Comparison of ENCODE assay signal across 9 cellular contexts in the genomic region with DNA sequence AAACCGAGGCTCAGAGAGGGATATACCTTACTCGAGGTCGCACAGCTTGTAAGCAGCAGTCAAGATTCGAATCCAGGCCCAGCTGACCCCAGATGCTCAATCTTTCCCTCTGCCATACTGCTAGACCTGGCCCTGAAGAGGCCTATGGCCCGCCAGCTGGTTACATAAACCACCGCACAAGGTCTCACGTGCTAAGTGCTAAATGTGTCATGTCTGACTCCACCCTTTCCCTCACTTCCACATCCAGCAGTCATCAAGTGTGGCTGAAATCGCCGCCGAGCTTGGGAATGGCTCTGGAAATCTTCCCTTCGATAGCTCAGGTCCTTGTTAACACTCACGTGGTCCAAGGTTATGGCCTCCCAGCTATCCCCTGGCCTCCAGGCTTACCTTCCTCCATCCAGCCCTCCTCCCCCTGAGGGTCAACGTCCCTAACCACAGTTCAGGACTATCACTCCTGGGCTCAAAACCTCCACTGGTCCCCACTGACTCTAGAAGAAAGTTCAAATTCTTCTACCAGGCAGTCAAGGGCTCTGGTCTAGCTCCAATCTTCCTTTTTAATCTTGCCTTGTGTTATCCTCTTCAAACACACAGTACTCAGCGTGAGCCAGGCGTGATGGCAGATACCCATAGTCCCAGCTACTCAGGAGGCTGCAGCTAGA. TPM values are rescaled to one million over a fixed set of nuclear protein-coding genes. Genes with fewer than 3 reads are reported as not detected.
DNase-seq lines count a peak whose midpoint lies in the region; ATAC-seq and TF ChIP-seq lines count a peak whose summit lies in the region.
"Had no signal": no experiment of that assay in that cellular context is flagged by ENCODE, and none has a peak within 500 bp of the region (broad histone marks: within the 10 kb centered on the region; RNA-seq: fewer than 3 reads in every experiment).

No MANE protein-coding gene starts in this region.

- peak overlapping the region; percentile 4; the same call in 1 of the 2 replicates for H3K4me2 ChIP-seq in IMR-90 (ENCODE audit: low read depth, low read length)

- CTCF ChIA-PET in IMR-90 (lab: Yijun Ruan, JAX): interaction anchor here (2.2 kb wide), 1 partner anchor 39 kb away, joined by 10 read pairs; no protein-coding TSS in a partner anchor

- peak overlapping the region; percentile 6 for H2AK9ac ChIP-seq in IMR-90 (replicated peaks; ENCODE audit: low read depth, low read length, poor library complexity)

- peak overlapping the region; percentile 89 for H2AK5ac ChIP-seq in IMR-90 (ENCODE audit: low read depth, low read length)

- peak overlapping the region; percentile 39 for H3K23ac ChIP-seq in IMR-90 (ENCODE audit: low read depth, low read length)

- POLR2A ChIA-PET in IMR-90 (lab: Charles Lee; ENCODE audit: unreplicated experiment): interaction anchor here (0.5 to 0.7 kb wide), 3 partner anchors 9 to 22 kb away, joined by 3 to 5 read pairs (median 4); no protein-coding TSS in a partner anchor

- H3K79me1 ChIP-seq in IMR-90 (ENCODE audit: low read depth in 1 of 2, low read length in 2 of 2): peaks cover 9 to 69% of the 10 kb centered on the region in 2 experiments; a peak in 3 of 4 replicates

- no peak overlapping the region for H2BK120ac ChIP-seq in IMR-90 (ENCODE audit: low read depth, low read length)

- peak overlapping the region; percentile 93 for H3K4ac ChIP-seq in IMR-90 (ENCODE audit: low read depth, low read length)

- no peak for TF ChIP-seq POLR2A in IMR-90 (IDR thresholded peaks at IDR 0.05; ENCODE audit: low read depth, low read length)

- no peaks in the 10 kb centered on the region for H3K9me3 Mint-ChIP-seq in stimulated activated naive CD8-positive, alpha-beta T cell treated with anti-CD3 and anti-CD28 coated beads, Interleukin-15, amount 100 ng/mL, for 72 hours

- H3K27me3 ChIP-seq in IMR-90 (ENCODE audit: control insufficient read depth, insufficient read depth, low read length) (no peaks in the 10 kb centered on the region), ascending aorta (no peaks in the 10 kb centered on the region), right cardiac atrium (ENCODE audit: control insufficient read depth, insufficient read depth) (no peaks in the 10 kb centered on the region), brain microvascular endothelial cell (replicated peaks) (no peaks in the 10 kb centered on the region)

- peaks cover 30% of the 10 kb centered on the region for H3K9me1 ChIP-seq in IMR-90 (ENCODE audit: insufficient read depth, low read length)

- H2AFZ ChIP-seq in IMR-90 (replicated peaks; ENCODE audit: low read length, poor library complexity): no peak overlapping the region

- no peak for TF ChIP-seq CTCF in IMR-90 (conservative IDR thresholded peaks at IDR 0.05; ENCODE audit: low read depth, low read length)
- no peak for TF ChIP-seq CTCF in ascending aorta (IDR thresholded peaks at IDR 0.05)
- no peak for TF ChIP-seq CTCF in brain microvascular endothelial cell (IDR thresholded peaks at IDR 0.05; ENCODE audit: low read depth, low read length, missing control alignments)

- peak overlapping the region; percentile 9 for H3K27ac ChIP-seq in IMR-90 (ENCODE audit: insufficient read depth, low read length)
- H3K27ac ChIP-seq in ascending aorta: peak overlapping the region; percentile 100
- H3K27ac ChIP-seq in right cardiac atrium (ENCODE audit: low read length): peak overlapping the region; percentile 73
- no peak overlapping the region for H3K27ac ChIP-seq in brain microvascular endothelial cell

- no TSS peak for BruUV-seq in IMR-90 (replicated peaks; lab: Mats Ljungman, UMichigan)

- dilution Hi-C loops in IMR-90 (cut with HindIII; ENCODE audit: low sequenced_read_pairs, unreplicated experiment): no loop called here

- no peak overlapping the region for H2BK15ac ChIP-seq in IMR-90 (ENCODE audit: low read depth, low read length)

- H3K4me3 ChIP-seq in IMR-90 (ENCODE audit: insufficient read depth, low read depth, low read length): no peak overlapping the region
- H3K4me3 ChIP-seq in ascending aorta: no peak overlapping the region
- no peak overlapping the region for H3K4me3 ChIP-seq in right cardiac atrium (ENCODE audit: low read length)
- H3K4me3 ChIP-seq in brain microvascular endothelial cell (ENCODE audit: low read depth, low read length): no peak overlapping the region
- H3K4me3 ChIP-seq: thoracic aorta had no signal

- no peak overlapping the region for H3K56ac ChIP-seq in IMR-90 (ENCODE audit: extremely low read depth, insufficient read depth, low read length)

- DNase-seq in IMR-90 (peak; percentile 41), ascending aorta (ENCODE audit: low spot score in 2 of 2) (peak in 1 of 2 donors; percentile 79), right cardiac atrium (peak; percentile 70 to 82 (median 79)), brain microvascular endothelial cell (no peak), DMS 273 (lab: John Stamatoyannopoulos, UW; ENCODE audit: unreplicated experiment) (no peak)
- no peak for DNase-seq in stimulated activated naive CD8-positive, alpha-beta T cell treated with anti-CD3 and anti-CD28 coated beads, Interleukin-15, amount 100 ng/mL, for 72 hours

- H3K4me1 ChIP-seq in IMR-90 (ENCODE audit: control insufficient read depth, insufficient read depth, low read length) (peaks cover 22% of the 10 kb centered on the region), ascending aorta (peaks cover 14 to 37% of the 10 kb centered on the region in 2 donors), right cardiac atrium (ENCODE audit: control insufficient read depth, insufficient read depth, low read length) (peaks cover 22% of the 10 kb centered on the region)

- intact Hi-C loops in IMR-90 (cut with micrococcal nuclease): no loop called here
- intact Hi-C loops in ascending aorta (cut with DNase I): loop anchor here (2.0 kb wide), 1 partner anchor 19 kb away; no protein-coding TSS in a partner anchor
- intact Hi-C loops in right cardiac atrium (cut with DNase I): loop anchor here in 2 of 4 donors (5.0 kb wide), 1 partner anchor 39 kb away; the partner anchor contains the start of genes FGF11 (in 2 of the 2) and TMEM102 (in 2 of the 2)

- H4K91ac ChIP-seq in IMR-90 (ENCODE audit: insufficient read depth, low read depth, low read length): peak overlapping the region; percentile 11; the same call in 1 of the 2 replicates

- H3K36me3 ChIP-seq in IMR-90 (ENCODE audit: control insufficient read depth, insufficient read depth, low read length) (peaks cover 6% of the 10 kb centered on the region; the same call in 1 of the 2 replicates), ascending aorta (peaks cover 0 to 3% of the 10 kb centered on the region in 2 donors), brain microvascular endothelial cell (replicated peaks) (no peaks in the 10 kb centered on the region)
- H3K36me3 ChIP-seq: thoracic aorta had no signal

- TF ChIP-seq RAD21 in IMR-90 (IDR thresholded peaks at IDR 0.05; ENCODE audit: low read length): no peak

- peaks cover 74% of the 10 kb centered on the region for H4K20me1 ChIP-seq in IMR-90 (ENCODE audit: insufficient read depth, low read length)

- peak overlapping the region; percentile 45 for H2BK5ac ChIP-seq in IMR-90 (ENCODE audit: low read depth, low read length, poor library complexity, severe bottlenecking)

- H3K18ac ChIP-seq in IMR-90 (ENCODE audit: low read depth, low read length): no peak overlapping the region

- peak overlapping the region in 1 of 2 donors; percentile 75 for H3K27ac Mint-ChIP-seq in stimulated activated naive CD8-positive, alpha-beta T cell treated with anti-CD3 and anti-CD28 coated beads, Interleukin-15, amount 100 ng/mL, for 72 hours

- no peak overlapping the region; a peak in 1 of 4 replicates for H4K8ac ChIP-seq in IMR-90 (ENCODE audit: low read depth in 2 of 2, low read length in 2 of 2)

- H3K14ac ChIP-seq in IMR-90 (replicated peaks; ENCODE audit: low read depth, low read length): peak overlapping the region; percentile 47

- no peak overlapping the region for H2BK20ac ChIP-seq in IMR-90 (ENCODE audit: low read depth, low read length)

- H4K5ac ChIP-seq in IMR-90 (ENCODE audit: low read depth, low read length): no peak overlapping the region

- 90% methylated on average over 8 of the region's 15 CpGs; no CpG with 5 or more reads in 1 of the 2 experiments for WGBS in IMR-90 (ENCODE audit: extremely low coverage in 2 of 2, insufficient read length in 1 of 2), 2 experiments
- 45% methylated on average over 15 of the region's 15 CpGs for WGBS in right cardiac atrium

- no peaks in the 10 kb centered on the region for H3K27me3 Mint-ChIP-seq in stimulated activated naive CD8-positive, alpha-beta T cell treated with anti-CD3 and anti-CD28 coated beads, Interleukin-15, amount 100 ng/mL, for 72 hours

- in situ Hi-C loops in IMR-90 (cut with MboI; ENCODE audit: low sequenced_read_pairs): no loop called here
- in situ Hi-C loops in brain microvascular endothelial cell (cut with HindIII; ENCODE audit: low pct_ligation_motif_present, low sequenced_read_pairs): no loop called here

- no peak for ATAC-seq in IMR-90 (ENCODE audit: low read depth)
- peak; percentile 45 to 57 for ATAC-seq in right cardiac atrium
- ATAC-seq in stimulated activated naive CD8-positive, alpha-beta T cell treated with anti-CD3 and anti-CD28 coated beads, Interleukin-15, amount 100 ng/mL, for 72 hours: no peak
- no peak for ATAC-seq in HG03460 (IDR thresholded peaks at IDR 0.05; ENCODE audit: unreplicated experiment)
- ATAC-seq in GM21619 (IDR thresholded peaks at IDR 0.05; ENCODE audit: unreplicated experiment): no peak

- H3K9me3 ChIP-seq in IMR-90 (ENCODE audit: control insufficient read depth, insufficient read depth, low read length): no peaks in the 10 kb centered on the region
- H3K9me3 ChIP-seq in ascending aorta: no peaks in the 10 kb centered on the region
- H3K9me3 ChIP-seq in right cardiac atrium (ENCODE audit: control insufficient read depth, low read length): no peaks in the 10 kb centered on the region
- H3K9me3 ChIP-seq: thoracic aorta had no signal

- peaks cover 70% of the 10 kb centered on the region for H3K4me1 Mint-ChIP-seq in stimulated activated naive CD8-positive, alpha-beta T cell treated with anti-CD3 and anti-CD28 coated beads, Interleukin-15, amount 100 ng/mL, for 72 hours

- peak overlapping the region; percentile 89 to 99 for H3K4me3 Mint-ChIP-seq in stimulated activated naive CD8-positive, alpha-beta T cell treated with anti-CD3 and anti-CD28 coated beads, Interleukin-15, amount 100 ng/mL, for 72 hours

- 0 out of 2 replicates have a peak overlapping the region, but pooled peaks have one; percentile 7 for H3K9ac ChIP-seq in IMR-90 (ENCODE audit: low read depth, low read length)

RNA-seq across cellular contexts. Expression of gene ZBTB4, which starts 3.5 kb away (rescaled TPM):
- 6.3 and 8.3 TPM in 2 replicates for total RNA-seq in IMR-90 (2012; rRNA removed)
- 20.1 and 20.3 TPM in 2 replicates for polyA plus RNA-seq in IMR-90 (2012; rRNA removed)
- polyA plus RNA-seq in IMR-90 (2012; cell fraction: cytosol; rRNA removed): 12.2 and 17.4 TPM in 2 replicates
- 49.1 and 50.3 TPM in 2 replicates for polyA plus RNA-seq in IMR-90 (2012; cell fraction: nucleus; rRNA removed; ENCODE audit: low replicate concordance)
- total RNA-seq in ascending aorta: 67.9 TPM
- 10 to 100 TPM; 73.6 to 86.2 (median 82.2) TPM for total RNA-seq in right cardiac atrium
- polyA plus RNA-seq in right cardiac atrium: 41.7 TPM

RNA-seq across cellular contexts. Expression of gene SLC35G6, which starts 5.4 kb away (rescaled TPM):
- total RNA-seq in IMR-90 (2012; rRNA removed) (not detected in 2 replicates), ascending aorta (not detected), right cardiac atrium (not detected)
- polyA plus RNA-seq in IMR-90 (2012; rRNA removed) (not detected in 2 replicates), right cardiac atrium (not detected)
- not detected in 2 replicates for polyA plus RNA-seq in IMR-90 (2012; cell fraction: cytosol; rRNA removed)
- polyA plus RNA-seq in IMR-90 (2012; cell fraction: nucleus; rRNA removed; ENCODE audit: low replicate concordance): not detected in 2 replicates
- total RNA-seq: thoracic aorta had no signal

RNA-seq across cellular contexts. Expression of gene POLR2A, which starts 8.3 kb away (rescaled TPM):
- 56.4 and 56.6 TPM in 2 replicates for total RNA-seq in IMR-90 (2012; rRNA removed)
- polyA plus RNA-seq in IMR-90 (2012; rRNA removed): 38.4 and 54.0 TPM in 2 replicates
- 27.6 and 39.2 TPM in 2 replicates for polyA plus RNA-seq in IMR-90 (2012; cell fraction: cytosol; rRNA removed)
- polyA plus RNA-seq in IMR-90 (2012; cell fraction: nucleus; rRNA removed; ENCODE audit: low replicate concordance): 56.8 and 69.7 TPM in 2 replicates
- total RNA-seq in ascending aorta: 69.5 TPM
- 10 to 100 TPM; 41.9 to 51.4 (median 47.4) TPM for total RNA-seq in right cardiac atrium
- 22.3 TPM for polyA plus RNA-seq in right cardiac atrium

RNA-seq across cellular contexts. Expression of gene CHRNB1, which starts 31.0 kb away (rescaled TPM):
- total RNA-seq in IMR-90 (2012; rRNA removed) (4.2 and 4.3 TPM in 2 replicates), ascending aorta (5.0 TPM), right cardiac atrium (10 to 100 TPM; 11.4 to 15.6 (median 13.1) TPM)
- polyA plus RNA-seq in IMR-90 (2012; rRNA removed) (6.0 and 6.4 TPM in 2 replicates), right cardiac atrium (16.1 TPM)
- polyA plus RNA-seq in IMR-90 (2012; cell fraction: cytosol; rRNA removed): 7.0 and 8.0 TPM in 2 replicates
- 0.76 and 1.6 TPM in 2 replicates for polyA plus RNA-seq in IMR-90 (2012; cell fraction: nucleus; rRNA removed; ENCODE audit: low replicate concordance)

RNA-seq across cellular contexts. Expression of gene FGF11, which starts 36.6 kb away (rescaled TPM):
- total RNA-seq in IMR-90 (2012; rRNA removed) (0.18 and 0.28 TPM in 2 replicates), ascending aorta (0.32 TPM), right cardiac atrium (10 to 100 TPM; 13.9 to 34.8 (median 23.9) TPM)
- polyA plus RNA-seq in IMR-90 (2012; rRNA removed) (0.99 and 1.1 TPM in 2 replicates), right cardiac atrium (31.7 TPM)
- polyA plus RNA-seq in IMR-90 (2012; cell fraction: cytosol; rRNA removed): 0.96 and 1.8 TPM in 2 replicates
- 3.8 and 3.9 TPM in 2 replicates for polyA plus RNA-seq in IMR-90 (2012; cell fraction: nucleus; rRNA removed; ENCODE audit: low replicate concordance)

Comparison
In these comparisons a context has a peak if more than half of its experiments do, and no peak if none do; other contexts are left out.
1. ATAC-seq: peak in right cardiac atrium (2 of 2); none in IMR-90 (single experiment), stimulated activated naive CD8-positive, alpha-beta T cell treated with anti-CD3 and anti-CD28 coated beads, Interleukin-15, amount 100 ng/mL, for 72 hours (single experiment), HG03460 (single experiment) and GM21619 (single experiment).
2. DNase-seq: peak in IMR-90 (single experiment) and right cardiac atrium (3 of 3); none in stimulated activated naive CD8-positive, alpha-beta T cell treated with anti-CD3 and anti-CD28 coated beads, Interleukin-15, amount 100 ng/mL, for 72 hours (0 of 2), brain microvascular endothelial cell (single experiment) and DMS 273 (single experiment).